25 cellular contexts compared by ENCODE assay signal in genomic region chr5:84685121-84685520, GRCh38.
"Had no signal": no experiment of that assay in that cellular context is flagged by ENCODE, and none has a peak within 500 bp of the region (broad histone marks: within the 10 kb centered on the region; RNA-seq: fewer than 3 reads in every experiment).

No MANE protein-coding gene starts in this region.

- H3K27me3 Mint-ChIP-seq: effector memory CD8-positive, alpha-beta T cell; naive thymus-derived CD8-positive, alpha-beta T cell; stimulated activated naive CD8-positive, alpha-beta T cell treated with anti-CD3 and anti-CD28 coated beads, Interleukin-15, amount 100 ng/mL, for 72 hours had no signal

- H3K4me3 ChIP-seq: esophagus squamous epithelium, gastroesophageal sphincter, heart left ventricle, left lung, pancreas, right lobe of liver, suprapubic skin, transverse colon, upper lobe of right lung, uterus had no signal

- H3K4me1 Mint-ChIP-seq: naive thymus-derived CD8-positive, alpha-beta T cell; stimulated activated naive CD8-positive, alpha-beta T cell treated with anti-CD3 and anti-CD28 coated beads, Interleukin-15, amount 100 ng/mL, for 72 hours had no signal

- ATAC-seq: effector memory CD8-positive, alpha-beta T cell; gastroesophageal sphincter; heart left ventricle; left cardiac atrium; left lung; naive thymus-derived CD8-positive, alpha-beta T cell; pancreas; right lobe of liver; stimulated activated naive CD8-positive, alpha-beta T cell treated with anti-CD3 and anti-CD28 coated beads, Interleukin-15, amount 100 ng/mL, for 72 hours; upper lobe of right lung had no signal

- H3K27ac Mint-ChIP-seq: effector memory CD8-positive, alpha-beta T cell; naive thymus-derived CD8-positive, alpha-beta T cell; stimulated activated naive CD8-positive, alpha-beta T cell treated with anti-CD3 and anti-CD28 coated beads, Interleukin-15, amount 100 ng/mL, for 72 hours had no signal

- H3K9me3 Mint-ChIP-seq: stimulated activated naive CD8-positive, alpha-beta T cell treated with anti-CD3 and anti-CD28 coated beads, Interleukin-15, amount 100 ng/mL, for 72 hours had no signal

- H3K27me3 ChIP-seq: esophagus squamous epithelium, gastroesophageal sphincter, heart left ventricle, left lung, neutrophil, pancreas, right lobe of liver, suprapubic skin, transverse colon, upper lobe of right lung, uterus had no signal

- H3K27ac ChIP-seq: esophagus squamous epithelium, gastroesophageal sphincter, heart left ventricle, left lung, neutrophil, pancreas, right lobe of liver, suprapubic skin, transverse colon, upper lobe of right lung, uterus had no signal

- H3K4me3 Mint-ChIP-seq: effector memory CD8-positive, alpha-beta T cell; naive thymus-derived CD8-positive, alpha-beta T cell; stimulated activated naive CD8-positive, alpha-beta T cell treated with anti-CD3 and anti-CD28 coated beads, Interleukin-15, amount 100 ng/mL, for 72 hours had no signal

- H3K36me3 Mint-ChIP-seq: naive thymus-derived CD8-positive, alpha-beta T cell had no signal

- DNase-seq: cortex of kidney; effector memory CD8-positive, alpha-beta T cell; erythroblast; esophagus squamous epithelium; heart left ventricle; hippocampal formation; left cardiac atrium; left lung; naive thymus-derived CD8-positive, alpha-beta T cell; pancreas; retina; right lobe of liver; small intestine; stimulated activated CD4-positive, alpha-beta T cell treated with anti-CD3 and anti-CD28 coated beads, Interleukin-12 subunit alpha, Interleukin-12 subunit beta, amount 100 ng/mL, for 4 hours; stimulated activated CD4-positive, alpha-beta T cell treated with anti-CD3 and anti-CD28 coated beads, Interleukin-1b, Interleukin-23, amount 100 ng/mL, for 48 hours; stimulated activated CD4-positive, alpha-beta T cell treated with anti-CD3 and anti-CD28 coated beads, Interleukin-4, amount 100 ng/mL, for 1 hour; stimulated activated CD8-positive, alpha-beta memory T cell treated with anti-CD3 and anti-CD28 coated beads, Interleukin-4, amount 100 ng/mL, for 48 hours; stimulated activated naive CD4-positive, alpha-beta T cell; stimulated activated naive CD8-positive, alpha-beta T cell treated with anti-CD3 and anti-CD28 coated beads, Interleukin-15, amount 100 ng/mL, for 72 hours; transverse colon; upper lobe of right lung; uterus had no signal

- H3K36me3 ChIP-seq: esophagus squamous epithelium, gastroesophageal sphincter, heart left ventricle, left lung, neutrophil, pancreas, right lobe of liver, suprapubic skin, transverse colon, upper lobe of right lung, uterus had no signal

- H3K4me1 ChIP-seq: esophagus squamous epithelium, gastroesophageal sphincter, heart left ventricle, left lung, pancreas, right lobe of liver, suprapubic skin, transverse colon, upper lobe of right lung, uterus had no signal

- H3K9me3 ChIP-seq: esophagus squamous epithelium, gastroesophageal sphincter, neutrophil, pancreas, right lobe of liver, suprapubic skin, transverse colon, upper lobe of right lung, uterus had no signal
